Comparison of ENCODE assay signal across 8 cellular contexts in genomic region chr14:73759714-73760597, GRCh38.
DNase-seq lines count a peak whose midpoint lies in the region; ATAC-seq and TF ChIP-seq lines count a peak whose summit lies in the region.

No MANE protein-coding gene starts in this region.

- no peak for TF ChIP-seq CTCF in retinal pigment epithelial cell (conservative IDR thresholded peaks at IDR 0.05; ENCODE audit: low read depth, low read length)

- ATAC-seq in GM18519 (IDR thresholded peaks at IDR 0.05; ENCODE audit: low FRiP score, unreplicated experiment), result peak; percentile 42
- ATAC-seq in HG03039 (IDR thresholded peaks at IDR 0.05; ENCODE audit: unreplicated experiment), result peak; percentile 56

- peak; percentile 90 for DNase-seq in 8988T
- peak; percentile 89 to 92 for DNase-seq in NCI-H2081 (lab: John Stamatoyannopoulos, UW)
- peak; percentile 95 for DNase-seq in T1000 (lab: John Stamatoyannopoulos, UW)
- peak; percentile 99 for DNase-seq in astrocyte of the hippocampus (ENCODE audit: low read depth, low spot score)
- peak; percentile 80 to 91 for DNase-seq in hippocampal formation (lab: John Stamatoyannopoulos, UW)
- peak; percentile 95 for DNase-seq in retinal pigment epithelial cell (ENCODE audit: low read depth)

- peak overlapping the region; percentile 78 for H3K4me3 ChIP-seq in retinal pigment epithelial cell (ENCODE audit: low read length)

Comparison
In these comparisons a context has a peak if more than half of its experiments do, and no peak if none do; other contexts are left out.
1. Peak in every context shown above with its lines: DNase-seq, ATAC-seq and H3K4me3 ChIP-seq.